In the genomic region with DNA sequence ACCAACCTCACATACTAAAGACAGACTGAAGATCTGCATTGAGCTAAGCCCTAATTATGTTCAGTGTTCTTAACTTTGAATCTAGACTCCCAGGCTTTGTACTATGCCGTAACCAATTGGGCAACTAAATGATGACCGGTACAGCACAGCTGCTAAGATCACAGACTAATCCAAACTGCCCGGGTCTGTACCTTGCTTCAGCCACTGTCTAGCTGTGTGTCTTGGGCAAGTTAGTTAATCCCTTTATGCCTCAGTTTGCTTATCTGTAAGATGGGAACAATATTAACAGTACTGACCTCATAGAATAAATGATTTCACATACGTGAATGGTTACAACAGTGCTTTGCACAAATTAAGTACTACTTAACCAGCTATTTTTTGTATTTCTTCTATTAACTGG, we compare ENCODE assay signal across 23 cellular contexts.
DNase-seq lines count a peak whose midpoint lies in the region; ATAC-seq, FAIRE-seq and TF ChIP-seq lines count a peak whose summit lies in the region.
"Had no signal": no experiment of that assay in that cellular context is flagged by ENCODE, and none has a peak within 500 bp of the region (broad histone marks: within the 10 kb centered on the region; RNA-seq: fewer than 3 reads in every experiment).

No MANE protein-coding gene starts in this region.

- H3K27ac ChIP-seq in K562 (ENCODE audit: extremely low read depth, low read depth, low read length), result no peak overlapping the region

- intact Hi-C loops in K562 (cut with micrococcal nuclease), result no loop called here
- intact Hi-C loops in Caco-2 (cut with micrococcal nuclease; ENCODE audit: unreplicated experiment), result no loop called here

- TF ChIP-seq CTCF in K562 (IDR thresholded peaks at IDR 0.05 in 2 of 3, conservative IDR thresholded peaks at IDR 0.05 in 1 of 3; ENCODE audit: insufficient read depth in 2 of 3, low read depth in 1 of 3, low read length in 3 of 3), result no peak
- no peak for TF ChIP-seq CTCF in Caco-2 (IDR thresholded peaks at IDR 0.05; ENCODE audit: insufficient read depth in 1 of 2, low read depth in 1 of 2, low read length in 1 of 2, severe bottlenecking in 1 of 2, unreplicated experiment in 1 of 2)

- TF ChIP-seq RAD21 in K562 (CRISPR knock-in tag; conservative IDR thresholded peaks at IDR 0.05 in 1 of 2, IDR thresholded peaks at IDR 0.05 in 1 of 2), result no peak

- H3K36me3 Mint-ChIP-seq in Caco-2 (ENCODE audit: insufficient read depth, unreplicated experiment), result peaks cover 8% of the 10 kb centered on the region
- H3K36me3 Mint-ChIP-seq: CD4-positive, CD25-positive, alpha-beta regulatory T cell had no signal

- H2AFZ ChIP-seq in K562 (ENCODE audit: low read depth, low read length), result no peak overlapping the region

- H3K27ac Mint-ChIP-seq in Caco-2 (ENCODE audit: unreplicated experiment), result no peak overlapping the region
- H3K27ac Mint-ChIP-seq: CD4-positive, CD25-positive, alpha-beta regulatory T cell; CD8-positive, alpha-beta memory T cell; HFFc6 had no signal

- CTCF ChIA-PET in K562 (lab: Yijun Ruan, JAX; ENCODE audit: low intra/inter-chr PET ratio), result no interaction called here
- CTCF ChIA-PET in Caco-2 (lab: Charles Lee), result no interaction called here

- POLR2A ChIA-PET in K562 (lab: Yijun Ruan, JAX) (interaction anchor here (1.2 kb wide), 1 partner anchor 17 kb away, joined by 3 read pairs; no protein-coding TSS in a partner anchor), Caco-2 (lab: Charles Lee) (no interaction called here)

- H3K36me3 ChIP-seq in K562 (ENCODE audit: control insufficient read depth, insufficient read depth, low read length) (peaks cover 8% of the 10 kb centered on the region; the same call in 1 of the 3 replicates), Caco-2 (ENCODE audit: control insufficient read depth, insufficient read depth, low read length) (no peaks in the 10 kb centered on the region)
- H3K36me3 ChIP-seq: BE2C had no signal

- no peak overlapping the region for H3K9ac ChIP-seq in K562 (ENCODE audit: insufficient read depth in 1 of 2, low read depth in 2 of 2, low read length in 2 of 2)

- WGBS in K562 (ENCODE audit: insufficient coverage, low coverage, missing lambda C conversion rate), result 69% methylated on average over 4 of the region's 4 CpGs

- H3K9me3 ChIP-seq in K562 (replicated peaks; ENCODE audit: control insufficient read depth, insufficient read depth, low read depth, low read length) (no peaks in the 10 kb centered on the region), Caco-2 (no peaks in the 10 kb centered on the region)
- H3K9me3 ChIP-seq: BE2C had no signal

- no peaks in the 10 kb centered on the region for H4K20me1 ChIP-seq in K562 (replicated peaks; ENCODE audit: control insufficient read depth, insufficient read depth, low read length)

- no peak for ATAC-seq in K562
- peak; percentile 3 for ATAC-seq in left lobe of liver
- ATAC-seq in HG03196 (IDR thresholded peaks at IDR 0.05; ENCODE audit: unreplicated experiment), result no peak
- ATAC-seq: HCT116 had no signal

- peaks cover 4% of the 10 kb centered on the region for H3K27me3 Mint-ChIP-seq in Caco-2 (ENCODE audit: insufficient read depth, unreplicated experiment)
- H3K27me3 Mint-ChIP-seq: CD4-positive, CD25-positive, alpha-beta regulatory T cell had no signal

- peaks cover 9 to 11% of the 10 kb centered on the region in 2 experiments for H3K4me1 ChIP-seq in K562 (replicated peaks in 1 of 2; ENCODE audit: control insufficient read depth in 2 of 2, insufficient read depth in 2 of 2, low read length in 2 of 2)
- peaks cover 12% of the 10 kb centered on the region; the same call in 1 of the 2 replicates for H3K4me1 ChIP-seq in Caco-2
- H3K4me1 ChIP-seq: BE2C had no signal

- in situ Hi-C loops in K562 (cut with MboI), result loop anchor here (5.0 kb wide), 1 partner anchor 49 kb away; no protein-coding TSS in a partner anchor

- no peak overlapping the region for H3K4me2 ChIP-seq in K562 (ENCODE audit: insufficient read depth, low read length)

- no peaks in the 10 kb centered on the region for H3K9me1 ChIP-seq in K562 (ENCODE audit: control insufficient read depth, insufficient read depth, low read length)

- no peak overlapping the region for H3K4me3 Mint-ChIP-seq in Caco-2 (ENCODE audit: unreplicated experiment)
- H3K4me3 Mint-ChIP-seq: HFFc6 had no signal

- DNase-seq in HTR-8/SVneo (ENCODE audit: insufficient read length, low spot score), result no peak
- DNase-seq in K562 (ENCODE audit: extremely low read depth in 1 of 4, low spot score in 3 of 4), result no peak
- DNase-seq in left lobe of liver (ENCODE audit: low spot score), result no peak
- DNase-seq in UCSD-AML1 (lab: John Stamatoyannopoulos, UW; ENCODE audit: unreplicated experiment), result no peak
- DNase-seq in MV-4-11 (lab: John Stamatoyannopoulos, UW), result no peak
- no peak for DNase-seq in Caco-2
- DNase-seq: ACHN; BE2C; C1 segment of cervical spinal cord; CD4-positive, CD25-positive, alpha-beta regulatory T cell; CD8-positive, alpha-beta memory T cell; COR-L47; GOT3; H7; HFFc6 had no signal

- peaks cover 23% of the 10 kb centered on the region for H3K79me2 ChIP-seq in K562 (ENCODE audit: control insufficient read depth, insufficient read depth, low read length)

- no peaks in the 10 kb centered on the region for H3K9me3 Mint-ChIP-seq in Caco-2 (ENCODE audit: unreplicated experiment)
- H3K9me3 Mint-ChIP-seq: CD8-positive, alpha-beta memory T cell; HFFc6 had no signal

- H3K4me3 ChIP-seq in K562 (no peak overlapping the region), Caco-2 (ENCODE audit: low read depth, low read length) (no peak overlapping the region)

- TF ChIP-seq EP300 in K562 (IDR thresholded peaks at IDR 0.05; ENCODE audit: low read length), result no peak

- peaks cover 10% of the 10 kb centered on the region for H3K4me1 Mint-ChIP-seq in Caco-2 (ENCODE audit: low read depth, unreplicated experiment)

- H3K27me3 ChIP-seq in K562 (ENCODE audit: control insufficient read depth in 2 of 2, insufficient read depth in 2 of 2, low read length in 2 of 2), result no peaks in the 10 kb centered on the region
- H3K27me3 ChIP-seq in Caco-2 (replicated peaks; ENCODE audit: control insufficient read depth, insufficient read depth, low read length), result no peaks in the 10 kb centered on the region

- BruUV-seq in K562 (replicated peaks; lab: Mats Ljungman, UMichigan) (no TSS peak), Caco-2 (replicated peaks; lab: Mats Ljungman, UMichigan) (no TSS peak)

- TF ChIP-seq POLR2A in GM19099 (IDR thresholded peaks at IDR 0.05; ENCODE audit: extremely low read depth, insufficient read length, low read depth), result peak; percentile 20
- TF ChIP-seq POLR2A in K562 (conservative IDR thresholded peaks at IDR 0.05), result no peak

- FAIRE-seq in HTR-8/SVneo (lab: Jason Lieb, UNC) (peak; percentile 13), K562 (lab: Jason Lieb, UNC) (no peak)
- FAIRE-seq: A204.1, D721Med, G401.6, GM12892, GM18507 had no signal

TF ChIP-seq in K562, 482 proteins besides CTCF, POLR2A, EP300 and RAD21 (continues in another document):
- 0 out of 4 replicates have a peak, but pooled peaks of 1 of the 2 experiments have one; percentile 27 for TF ChIP-seq KDM1A (IDR thresholded peaks at IDR 0.05)
- peak; percentile 93 for TF ChIP-seq RBM25 (IDR thresholded peaks at IDR 0.05; ENCODE audit: low read depth, low read length, severe bottlenecking)
- no peak for TF ChIP-seq IRF2 (CRISPR knock-in tag; IDR thresholded peaks at IDR 0.05)
- TF ChIP-seq SMAD4 (CRISPR knock-in tag; conservative IDR thresholded peaks at IDR 0.05), result no peak
- TF ChIP-seq SP1 (CRISPR knock-in tag; IDR thresholded peaks at IDR 0.05), result no peak
- TF ChIP-seq MAZ (CRISPR knock-in tag; conservative IDR thresholded peaks at IDR 0.05 in 1 of 2, IDR thresholded peaks at IDR 0.05 in 1 of 2), result no peak
- TF ChIP-seq, protein P1, sequence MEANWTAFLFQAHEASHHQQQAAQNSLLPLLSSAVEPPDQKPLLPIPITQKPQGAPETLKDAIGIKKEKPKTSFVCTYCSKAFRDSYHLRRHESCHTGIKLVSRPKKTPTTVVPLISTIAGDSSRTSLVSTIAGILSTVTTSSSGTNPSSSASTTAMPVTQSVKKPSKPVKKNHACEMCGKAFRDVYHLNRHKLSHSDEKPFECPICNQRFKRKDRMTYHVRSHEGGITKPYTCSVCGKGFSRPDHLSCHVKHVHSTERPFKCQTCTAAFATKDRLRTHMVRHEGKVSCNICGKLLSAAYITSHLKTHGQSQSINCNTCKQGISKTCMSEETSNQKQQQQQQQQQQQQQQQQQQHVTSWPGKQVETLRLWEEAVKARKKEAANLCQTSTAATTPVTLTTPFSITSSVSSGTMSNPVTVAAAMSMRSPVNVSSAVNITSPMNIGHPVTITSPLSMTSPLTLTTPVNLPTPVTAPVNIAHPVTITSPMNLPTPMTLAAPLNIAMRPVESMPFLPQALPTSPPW (CRISPR knock-in tag; IDR thresholded peaks at IDR 0.05), result no peak
- no peak for TF ChIP-seq CBFA2T3 (IDR thresholded peaks at IDR 0.05)
- no peak for TF ChIP-seq ZC3H8 (IDR thresholded peaks at IDR 0.05)
- no peak for TF ChIP-seq BRD4 (IDR thresholded peaks at IDR 0.05)
- TF ChIP-seq ESRRB (CRISPR knock-in tag; IDR thresholded peaks at IDR 0.05; ENCODE audit: borderline replicate concordance), result no peak
- no peak for TF ChIP-seq ZBTB17 (CRISPR knock-in tag; IDR thresholded peaks at IDR 0.05)
- TF ChIP-seq MEF2D (tag; conservative IDR thresholded peaks at IDR 0.05; ENCODE audit: low read depth), result no peak
- TF ChIP-seq ZNF668 (CRISPR knock-in tag; IDR thresholded peaks at IDR 0.05), result no peak
- TF ChIP-seq ZNF175 (CRISPR knock-in tag; IDR thresholded peaks at IDR 0.05; ENCODE audit: low read depth), result no peak
- TF ChIP-seq NFATC3 (IDR thresholded peaks at IDR 0.05), result no peak
- TF ChIP-seq TCFL5 (CRISPR knock-in tag; conservative IDR thresholded peaks at IDR 0.05), result no peak
- no peak for TF ChIP-seq SIN3B (IDR thresholded peaks at IDR 0.05; ENCODE audit: low read depth)
- TF ChIP-seq E2F3 (CRISPR knock-in tag; IDR thresholded peaks at IDR 0.05), result no peak
- no peak for TF ChIP-seq HDAC1 (IDR thresholded peaks at IDR 0.05)
- TF ChIP-seq HNRNPK (IDR thresholded peaks at IDR 0.05; ENCODE audit: low read depth, low read length, poor library complexity, severe bottlenecking), result no peak
